In genomic region chr1:234604393-234604725, GRCh38 we compare ENCODE assay signal across 8 cellular contexts. TPM values are rescaled to one million over a fixed set of nuclear protein-coding genes. Genes with fewer than 3 reads are reported as not detected.
A peak's percentile ranks its signal among the peaks of the same experiment; 100 is the strongest.
DNase-seq lines count a peak whose midpoint lies in the region; ATAC-seq, FAIRE-seq and TF ChIP-seq lines count a peak whose summit lies in the region.

No MANE protein-coding gene starts in this region.

- dilution Hi-C loops in endothelial cell of umbilical vein (cut with MboI; ENCODE audit: extremely low pct_ligation_motif_present, low sequenced_read_pairs), result loop anchor here (10.0 to 25.0 kb wide), 2 partner anchors 383 to 470 kb away; no protein-coding TSS in a partner anchor

- H3K27ac ChIP-seq in CD8-positive, alpha-beta T cell (ENCODE audit: low read depth, low read length), result no peak overlapping the region
- peak overlapping the region; percentile 87 for H3K27ac ChIP-seq in endothelial cell of umbilical vein (ENCODE audit: insufficient read depth, low read depth, low read length)
- no peak overlapping the region for H3K27ac ChIP-seq in RWPE1

- no peaks in the 10 kb centered on the region for H3K9me3 Mint-ChIP-seq in CD8-positive, alpha-beta T cell
- H3K9me3 Mint-ChIP-seq in progenitor cell of endocrine pancreas (ENCODE audit: low read depth), result no peaks in the 10 kb centered on the region

- H2AFZ ChIP-seq in endothelial cell of umbilical vein (ENCODE audit: low read depth, low read length), result no peak overlapping the region

- peaks cover 64% of the 10 kb centered on the region for H3K4me1 ChIP-seq in CD8-positive, alpha-beta T cell (ENCODE audit: insufficient read depth, low read length)
- H3K4me1 ChIP-seq in endothelial cell of umbilical vein (ENCODE audit: control insufficient read depth, extremely low read depth, insufficient read depth, low read length), result peaks cover 46% of the 10 kb centered on the region

- BruUV-seq in endothelial cell of umbilical vein (replicated peaks; lab: Mats Ljungman, UMichigan), result no TSS peak

- TF ChIP-seq CTCF in CD8-positive, alpha-beta T cell (IDR thresholded peaks at IDR 0.05), result no peak
- TF ChIP-seq CTCF in endothelial cell of umbilical vein (IDR thresholded peaks at IDR 0.05; ENCODE audit: extremely low read depth in 1 of 2, insufficient read depth in 1 of 2, low read depth in 1 of 2, low read length in 2 of 2), result no peak
- no peak for TF ChIP-seq CTCF in progenitor cell of endocrine pancreas (IDR thresholded peaks at IDR 0.05; ENCODE audit: unreplicated experiment)
- TF ChIP-seq CTCF in RWPE1 (conservative IDR thresholded peaks at IDR 0.05; ENCODE audit: low read depth), result no peak

- intact Hi-C loops in CD8-positive, alpha-beta T cell (cut with DNase I, micrococcal nuclease), result loop anchor here (5.0 to 10.0 kb wide), 3 partner anchors 232 to 523 kb away; partner anchors contain the start of genes COA6 (in 1 of the 2) and TOMM20 (in 1 of the 2)
- intact Hi-C loops in endothelial cell of umbilical vein (cut with micrococcal nuclease), result no loop called here

- peaks cover 14% of the 10 kb centered on the region for H3K36me3 ChIP-seq in CD8-positive, alpha-beta T cell (ENCODE audit: insufficient read depth, low read length)
- H3K36me3 ChIP-seq in endothelial cell of umbilical vein (ENCODE audit: control insufficient read depth in 2 of 2, extremely low read depth in 1 of 2, insufficient read depth in 2 of 2, low read length in 2 of 2), result peaks cover 5 to 11% of the 10 kb centered on the region in 2 experiments

- CTCF ChIA-PET in CD8-positive, alpha-beta T cell (lab: Charles Lee), result interaction anchor here (0.6 to 2.0 kb wide), 7 partner anchors 22 to 479 kb away, joined by 3 to 19 read pairs (median 3); no protein-coding TSS in a partner anchor
- CTCF ChIA-PET in endothelial cell of umbilical vein (lab: Charles Lee), result interaction anchor here (1.0 to 9.1 kb wide), 11 partner anchors 21 to 489 kb away, joined by 3 to 79 read pairs (median 5); no protein-coding TSS in a partner anchor
- CTCF ChIA-PET in RWPE1 (lab: Yijun Ruan, JAX), result interaction anchor here (0.7 to 2.4 kb wide), 5 partner anchors 105 to 479 kb away, joined by 3 to 17 read pairs (median 4); no protein-coding TSS in a partner anchor

- H3K9me3 ChIP-seq in CD8-positive, alpha-beta T cell (ENCODE audit: low read length), result no peaks in the 10 kb centered on the region
- no peaks in the 10 kb centered on the region for H3K9me3 ChIP-seq in endothelial cell of umbilical vein (replicated peaks; ENCODE audit: control insufficient read depth, insufficient read depth, low read length)

- H3K4me1 Mint-ChIP-seq in CD8-positive, alpha-beta T cell (ENCODE audit: low read depth), result peaks cover 66% of the 10 kb centered on the region
- peaks cover 51% of the 10 kb centered on the region for H3K4me1 Mint-ChIP-seq in progenitor cell of endocrine pancreas (ENCODE audit: low read depth)

- POLR2A ChIA-PET in CD8-positive, alpha-beta T cell (lab: Charles Lee), result interaction anchor here (2.2 to 7.8 kb wide), 3 partner anchors 6 to 126 kb away, joined by 7 to 129 read pairs (median 16); partner anchors contain the start of genes IRF2BP2 and TARBP1
- POLR2A ChIA-PET in endothelial cell of umbilical vein (lab: Charles Lee) (interaction anchor here (0.7 to 1.9 kb wide), 3 partner anchors 118 to 380 kb away, joined by 3 to 8 read pairs (median 7); no protein-coding TSS in a partner anchor), RWPE1 (lab: Yijun Ruan, JAX; ENCODE audit: low non-redundant PET) (interaction anchor here (0.7 kb wide), 1 partner anchor 119 kb away, joined by 3 read pairs; no protein-coding TSS in a partner anchor)

- FAIRE-seq in endothelial cell of umbilical vein (lab: Jason Lieb, UNC), result no peak

- peak overlapping the region; percentile 98 for H3K4me2 ChIP-seq in endothelial cell of umbilical vein (ENCODE audit: insufficient read depth, low read length)

- H4K20me1 ChIP-seq in endothelial cell of umbilical vein (replicated peaks; ENCODE audit: control insufficient read depth, extremely low read depth, insufficient read depth, low read length), result no peaks in the 10 kb centered on the region

- peak overlapping the region; percentile 94 for H3K9ac ChIP-seq in endothelial cell of umbilical vein (replicated peaks; ENCODE audit: extremely low read depth, insufficient read depth, low read length)

- H3K27me3 ChIP-seq in CD8-positive, alpha-beta T cell (ENCODE audit: insufficient read depth, low read length), result no peaks in the 10 kb centered on the region
- no peaks in the 10 kb centered on the region for H3K27me3 ChIP-seq in endothelial cell of umbilical vein (ENCODE audit: control insufficient read depth in 2 of 2, insufficient read depth in 2 of 2, low read length in 2 of 2)

- H3K27me3 Mint-ChIP-seq in CD8-positive, alpha-beta T cell (ENCODE audit: low read depth), result no peaks in the 10 kb centered on the region
- no peaks in the 10 kb centered on the region for H3K27me3 Mint-ChIP-seq in progenitor cell of endocrine pancreas

- H3K27ac Mint-ChIP-seq in CD8-positive, alpha-beta T cell, result peak overlapping the region; percentile 82
- peak overlapping the region; percentile 87 for H3K27ac Mint-ChIP-seq in progenitor cell of endocrine pancreas

- peak overlapping the region; percentile 93 for H3K4me3 Mint-ChIP-seq in CD8-positive, alpha-beta T cell
- peak overlapping the region; percentile 94 for H3K4me3 Mint-ChIP-seq in progenitor cell of endocrine pancreas (ENCODE audit: low read depth)

- peak overlapping the region; percentile 73 for H3K4me3 ChIP-seq in CD8-positive, alpha-beta T cell (ENCODE audit: low read depth, low read length)
- H3K4me3 ChIP-seq in endothelial cell of umbilical vein (replicated peaks in 1 of 3; ENCODE audit: insufficient read depth in 1 of 3, low read depth in 1 of 3, low read length in 3 of 3), result peak overlapping the region; percentile 51 to 94 (median 57)

- no peak for DNase-seq in CD8-positive, alpha-beta T cell
- DNase-seq in endothelial cell of umbilical vein (ENCODE audit: low read depth, low spot score) (peak; percentile 39), progenitor cell of endocrine pancreas (ENCODE audit: low spot score, unreplicated experiment) (no peak), NCI-H510A (lab: John Stamatoyannopoulos, UW) (no peak), NCI-H1436 treated with DMSO at 0.1 percent for 48 hours (lab: John Stamatoyannopoulos, UW) (no peak), RWPE1 (ENCODE audit: low spot score) (no peak)

- no peaks in the 10 kb centered on the region for H3K9me1 ChIP-seq in endothelial cell of umbilical vein (replicated peaks; ENCODE audit: control insufficient read depth, extremely low read depth, insufficient read depth, low read length)

- TF ChIP-seq POLR2A in endothelial cell of umbilical vein (IDR thresholded peaks at IDR 0.05; ENCODE audit: low read depth, low read length), result no peak

- H3K79me2 ChIP-seq in endothelial cell of umbilical vein (ENCODE audit: control insufficient read depth, insufficient read depth, low read length), result peaks cover 70% of the 10 kb centered on the region

- ATAC-seq in CD8-positive, alpha-beta T cell, result no peak
- ATAC-seq in HG02885 (IDR thresholded peaks at IDR 0.05; ENCODE audit: poor library complexity, unreplicated experiment), result no peak

- peaks cover 47% of the 10 kb centered on the region for H3K36me3 Mint-ChIP-seq in CD8-positive, alpha-beta T cell
- H3K36me3 Mint-ChIP-seq in progenitor cell of endocrine pancreas (ENCODE audit: insufficient read depth), result peaks cover 44% of the 10 kb centered on the region

TF ChIP-seq in PFSK-1, 5 proteins besides CTCF, POLR2A, EP300 and RAD21:
- no peak for TF ChIP-seq SIN3A (IDR thresholded peaks at IDR 0.05; ENCODE audit: borderline replicate concordance, insufficient read depth, low read length)
- 0 out of 2 replicates have a peak, but pooled peaks have one; percentile 31 for TF ChIP-seq TAF1 (IDR thresholded peaks at IDR 0.05; ENCODE audit: borderline replicate concordance, insufficient read depth, low read length)

TF ChIP-seq in endothelial cell of umbilical vein, 7 proteins besides CTCF, POLR2A, EP300 and RAD21:
- TF ChIP-seq GATA2 (IDR thresholded peaks at IDR 0.05; ENCODE audit: insufficient read depth, insufficient read length, low read depth, low read length) (no peak), JUN (IDR thresholded peaks at IDR 0.05; ENCODE audit: borderline replicate concordance, insufficient read depth, insufficient read length, low read depth) (no peak), EZH2 (IDR thresholded peaks at IDR 0.05; ENCODE audit: borderline replicate concordance, low read depth, low read length, severe bottlenecking) (no peak), POLR2AphosphoS5 (IDR thresholded peaks at IDR 0.05; ENCODE audit: insufficient read depth, low read depth, low read length) (no peak), MYC (IDR thresholded peaks at IDR 0.05; ENCODE audit: low read depth, low read length) (no peak), FOS (IDR thresholded peaks at IDR 0.05; ENCODE audit: borderline replicate concordance, insufficient read depth, low read length) (no peak)
- TF ChIP-seq, protein P1, sequence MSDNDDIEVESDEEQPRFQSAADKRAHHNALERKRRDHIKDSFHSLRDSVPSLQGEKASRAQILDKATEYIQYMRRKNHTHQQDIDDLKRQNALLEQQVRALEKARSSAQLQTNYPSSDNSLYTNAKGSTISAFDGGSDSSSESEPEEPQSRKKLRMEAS (IDR thresholded peaks at IDR 0.05; ENCODE audit: insufficient read depth, insufficient read length), result no peak
TF ChIP-seq in endothelial cell of umbilical vein: peak in this region for 0.

RNA-seq across cellular contexts. Expression of gene IRF2BP2, which starts 5.6 kb away (rescaled TPM):
- 100 to 1,000 TPM; 707 to 714 TPM for total RNA-seq in CD8-positive, alpha-beta T cell
- polyA plus RNA-seq in PFSK-1 (2012; ENCODE audit: insufficient read length, low read depth), result 264 TPM
- total RNA-seq in endothelial cell of umbilical vein (109 TPM in 2 replicates), progenitor cell of endocrine pancreas (193 and 214 TPM in 2 replicates)
- 65.4 and 66.6 TPM in 2 replicates for polyA plus RNA-seq in endothelial cell of umbilical vein
- 54.8 and 66.0 TPM in 2 replicates for polyA plus RNA-seq in endothelial cell of umbilical vein (2011; cell fraction: cytosol; rRNA removed)
- polyA plus RNA-seq in endothelial cell of umbilical vein (2011; cell fraction: nucleus; rRNA removed), result 154 and 212 TPM in 2 replicates
- 52.6 and 76.5 TPM in 2 replicates for polyA plus RNA-seq in endothelial cell of umbilical vein (2012)
- 57.9 and 61.4 TPM in 2 replicates for polyA minus RNA-seq in endothelial cell of umbilical vein
- 65.2 TPM for polyA minus RNA-seq in endothelial cell of umbilical vein (2011; cell fraction: cytosol; rRNA and poly(A)+ RNA removed)
- polyA minus RNA-seq in endothelial cell of umbilical vein (2011; cell fraction: nucleus; rRNA and poly(A)+ RNA removed), result 78.8 and 129 TPM in 2 replicates
